Comparison of ENCODE assay signal across 11 cellular contexts in the genomic region with DNA sequence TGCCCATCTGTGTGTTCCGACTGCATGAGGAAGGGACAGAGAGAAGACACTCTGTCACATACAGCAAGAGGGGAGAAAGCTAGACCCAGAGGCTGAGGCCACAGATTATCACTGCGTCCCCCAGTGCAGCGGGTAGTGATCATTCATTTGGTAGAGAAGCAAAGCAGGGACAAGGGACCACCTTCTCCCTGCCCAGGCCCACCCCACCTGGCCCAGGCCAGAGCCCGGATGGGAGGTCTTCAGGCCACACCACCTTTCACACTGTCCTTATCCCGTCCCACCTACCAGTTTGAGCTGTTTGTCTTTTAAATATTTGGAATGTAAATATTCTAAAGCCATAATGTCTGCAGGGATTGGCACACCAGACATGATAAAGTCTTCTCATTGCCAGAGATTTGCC. TPM values are rescaled to one million over a fixed set of nuclear protein-coding genes. Genes with fewer than 3 reads are reported as not detected.
DNase-seq lines count a peak whose midpoint lies in the region; ATAC-seq lines count a peak whose summit lies in the region.
"Had no signal": no experiment of that assay in that cellular context is flagged by ENCODE, and none has a peak within 500 bp of the region (broad histone marks: within the 10 kb centered on the region; RNA-seq: fewer than 3 reads in every experiment).

No MANE protein-coding gene starts in this region.

- H3K27ac ChIP-seq in esophagus (ENCODE audit: low read depth in 2 of 2, low read length in 1 of 2): peak overlapping the region; percentile 48 to 89

- no peaks in the 10 kb centered on the region for H3K9me3 Mint-ChIP-seq in activated naive CD4-positive, alpha-beta T cell treated with anti-CD3 and anti-CD28 coated beads for 36 hours
- no peaks in the 10 kb centered on the region for H3K9me3 Mint-ChIP-seq in T-cell
- H3K9me3 Mint-ChIP-seq in stimulated activated naive B cell treated with anti-CD40 and anti-IgM and Interleukin-4, amounts not matched to agents 10 μg/mL and 1 μg/mL and 100 μg/mL, for 72 hours: no peaks in the 10 kb centered on the region

- H3K36me3 ChIP-seq in esophagus (ENCODE audit: control insufficient read depth in 2 of 2, insufficient read depth in 2 of 2, low read length in 1 of 2): peaks cover 21 to 45% of the 10 kb centered on the region in 2 donors

- H3K36me3 Mint-ChIP-seq in activated naive CD4-positive, alpha-beta T cell treated with anti-CD3 and anti-CD28 coated beads for 36 hours (ENCODE audit: low read depth): peaks cover 51% of the 10 kb centered on the region
- peaks cover 41% of the 10 kb centered on the region for H3K36me3 Mint-ChIP-seq in T-cell
- H3K36me3 Mint-ChIP-seq in stimulated activated naive B cell treated with anti-CD40 and anti-IgM and Interleukin-4, amounts not matched to agents 10 μg/mL and 1 μg/mL and 100 μg/mL, for 72 hours: peaks cover 58 to 59% of the 10 kb centered on the region in 2 donors

- CTCF ChIA-PET in activated naive CD4-positive, alpha-beta T cell treated with anti-CD3 and anti-CD28 coated beads for 36 hours (lab: Charles Lee): interaction anchor here (1.0 to 2.6 kb wide), 3 partner anchors 11 to 208 kb away, joined by 3 to 10 read pairs (median 5); a partner anchor contains a TSS
- CTCF ChIA-PET in T-cell (lab: Charles Lee): interaction anchor here in 1 of 2 donors (0.6 kb wide), 2 partner anchors 18 to 20 kb away, joined by 4 to 8 read pairs; no protein-coding TSS in a partner anchor

- peak overlapping the region; percentile 90 for H3K27ac Mint-ChIP-seq in activated naive CD4-positive, alpha-beta T cell treated with anti-CD3 and anti-CD28 coated beads for 36 hours
- H3K27ac Mint-ChIP-seq in T-cell: peak overlapping the region; percentile 89 to 91
- H3K27ac Mint-ChIP-seq in stimulated activated naive B cell treated with anti-CD40 and anti-IgM and Interleukin-4, amounts not matched to agents 10 μg/mL and 1 μg/mL and 100 μg/mL, for 72 hours: peak overlapping the region; percentile 92

- 87 to 94% methylated on average over 5 of the region's 5 CpGs for WGBS in esophagus, 2 donors

- peaks cover 13 to 28% of the 10 kb centered on the region in 2 donors for H3K4me1 ChIP-seq in esophagus (ENCODE audit: control insufficient read depth in 2 of 2, insufficient read depth in 2 of 2, low read length in 1 of 2)

- no peaks in the 10 kb centered on the region for H3K27me3 Mint-ChIP-seq in activated naive CD4-positive, alpha-beta T cell treated with anti-CD3 and anti-CD28 coated beads for 36 hours (ENCODE audit: low read depth)
- H3K27me3 Mint-ChIP-seq in T-cell: no peaks in the 10 kb centered on the region
- H3K27me3 Mint-ChIP-seq in stimulated activated naive B cell treated with anti-CD40 and anti-IgM and Interleukin-4, amounts not matched to agents 10 μg/mL and 1 μg/mL and 100 μg/mL, for 72 hours: no peaks in the 10 kb centered on the region

- no peak overlapping the region for H3K4me3 ChIP-seq in esophagus (ENCODE audit: low read depth in 1 of 2, low read length in 2 of 2)
- H3K4me3 ChIP-seq: transverse colon had no signal

- intact Hi-C loops in activated naive CD4-positive, alpha-beta T cell treated with anti-CD3 and anti-CD28 coated beads for 36 hours (cut with micrococcal nuclease): no loop called here
- intact Hi-C loops in posterior vena cava (cut with DNase I): no loop called here

- peaks cover 62% of the 10 kb centered on the region for H3K4me1 Mint-ChIP-seq in activated naive CD4-positive, alpha-beta T cell treated with anti-CD3 and anti-CD28 coated beads for 36 hours (ENCODE audit: low read depth)
- H3K4me1 Mint-ChIP-seq in T-cell: peaks cover 27 to 43% (median 33%) of the 10 kb centered on the region in 3 donors
- peaks cover 40 to 64% of the 10 kb centered on the region in 2 donors for H3K4me1 Mint-ChIP-seq in stimulated activated naive B cell treated with anti-CD40 and anti-IgM and Interleukin-4, amounts not matched to agents 10 μg/mL and 1 μg/mL and 100 μg/mL, for 72 hours

- no peaks in the 10 kb centered on the region for H3K9me3 ChIP-seq in esophagus (ENCODE audit: control insufficient read depth in 2 of 2, insufficient read depth in 1 of 2, low read depth in 1 of 2, low read length in 1 of 2)
- H3K9me3 ChIP-seq: transverse colon had no signal

- no peaks in the 10 kb centered on the region for H3K27me3 ChIP-seq in esophagus (ENCODE audit: control insufficient read depth in 1 of 2, insufficient read depth in 2 of 2, low read length in 2 of 2)
- H3K27me3 ChIP-seq: transverse colon had no signal

- no peak for ATAC-seq in T-cell (replicated peaks in 1 of 4)
- ATAC-seq in stimulated activated naive B cell treated with anti-CD40 and anti-IgM and Interleukin-4, amounts not matched to agents 10 μg/mL and 1 μg/mL and 100 μg/mL, for 72 hours (replicated peaks): no peak
- ATAC-seq: HCT116 had no signal

- H3K4me3 Mint-ChIP-seq in activated naive CD4-positive, alpha-beta T cell treated with anti-CD3 and anti-CD28 coated beads for 36 hours: peak overlapping the region; percentile 27
- H3K4me3 Mint-ChIP-seq in T-cell: no peak overlapping the region
- peak overlapping the region in 1 of 2 donors; percentile 48 for H3K4me3 Mint-ChIP-seq in stimulated activated naive B cell treated with anti-CD40 and anti-IgM and Interleukin-4, amounts not matched to agents 10 μg/mL and 1 μg/mL and 100 μg/mL, for 72 hours

- DNase-seq in activated naive CD4-positive, alpha-beta T cell treated with anti-CD3 and anti-CD28 coated beads for 36 hours: no peak
- DNase-seq in activated naive CD4-positive, alpha-beta T cell treated with anti-CD3 and anti-CD28 coated beads, Interleukin-2, amount 50 U/mL, for 16 hours: no peak
- DNase-seq in T-cell (no peak), SIG-M5 (lab: John Stamatoyannopoulos, UW) (no peak), NCI-H2081 treated with DMSO at 0.1 percent for 48 hours (lab: John Stamatoyannopoulos, UW) (no peak), posterior vena cava (ENCODE audit: low spot score) (no peak)
- no peak for DNase-seq in stimulated activated naive B cell treated with anti-CD40 and anti-IgM and Interleukin-4, amounts not matched to agents 10 μg/mL and 1 μg/mL and 100 μg/mL, for 72 hours
- DNase-seq: NCI-H774 had no signal

- POLR2A ChIA-PET in T-cell (lab: Charles Lee): interaction anchor here in 1 of 2 donors (0.6 kb wide), 1 partner anchor 29 kb away, joined by 3 read pairs; no protein-coding TSS in a partner anchor

RNA-seq across cellular contexts. Expression of a gene that starts 10.6 kb away (rescaled TPM):
- 10 to 100 TPM; 54.2 to 55.0 TPM for total RNA-seq in activated naive CD4-positive, alpha-beta T cell treated with anti-CD3 and anti-CD28 coated beads for 36 hours
- total RNA-seq in T-cell (10 to 100 TPM; 39.5 to 65.3 (median 59.1) TPM), posterior vena cava (10 to 100 TPM; 25.4 to 29.2 TPM)
- polyA plus RNA-seq in esophagus: 10 to 100 TPM; 29.3 to 29.7 TPM

RNA-seq across cellular contexts. Expression of a gene that starts 47.4 kb away (rescaled TPM):
- total RNA-seq in activated naive CD4-positive, alpha-beta T cell treated with anti-CD3 and anti-CD28 coated beads for 36 hours: 10 to 100 TPM; 45.7 to 47.4 TPM
- total RNA-seq in T-cell (10 to 100 TPM; 44.0 to 68.2 (median 49.7) TPM), posterior vena cava (10 to 100 TPM; 47.8 to 52.4 TPM)
- polyA plus RNA-seq in esophagus: 10 to 100 TPM; 14.3 to 45.1 TPM
